8 cellular contexts compared by ENCODE assay signal in the genomic region with DNA sequence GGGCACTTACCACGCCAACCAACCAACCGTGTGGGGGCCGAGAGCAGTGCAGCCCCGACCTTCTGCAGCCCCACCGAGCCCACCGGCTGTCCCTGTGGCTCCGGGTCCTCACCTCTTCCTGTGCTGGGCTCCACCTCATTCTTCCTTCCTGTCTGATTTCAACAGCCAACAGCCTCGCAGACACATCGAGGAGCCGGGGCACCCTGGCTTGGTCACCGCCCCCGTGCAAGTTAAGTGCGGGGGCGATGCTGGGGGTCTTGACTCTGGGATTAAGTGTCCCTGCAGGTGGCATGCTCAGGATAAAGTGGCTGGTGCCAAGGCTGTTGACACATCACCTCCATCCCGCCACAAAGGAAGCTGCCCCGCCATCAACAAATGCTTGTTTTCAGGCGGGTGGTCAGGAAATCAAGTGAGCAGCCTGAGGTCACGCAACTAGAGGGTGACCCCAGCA. TPM values are rescaled to one million over a fixed set of nuclear protein-coding genes. Genes with fewer than 3 reads are reported as not detected.
DNase-seq lines count a peak whose midpoint lies in the region; FAIRE-seq and TF ChIP-seq lines count a peak whose summit lies in the region.

A gene with protein sequence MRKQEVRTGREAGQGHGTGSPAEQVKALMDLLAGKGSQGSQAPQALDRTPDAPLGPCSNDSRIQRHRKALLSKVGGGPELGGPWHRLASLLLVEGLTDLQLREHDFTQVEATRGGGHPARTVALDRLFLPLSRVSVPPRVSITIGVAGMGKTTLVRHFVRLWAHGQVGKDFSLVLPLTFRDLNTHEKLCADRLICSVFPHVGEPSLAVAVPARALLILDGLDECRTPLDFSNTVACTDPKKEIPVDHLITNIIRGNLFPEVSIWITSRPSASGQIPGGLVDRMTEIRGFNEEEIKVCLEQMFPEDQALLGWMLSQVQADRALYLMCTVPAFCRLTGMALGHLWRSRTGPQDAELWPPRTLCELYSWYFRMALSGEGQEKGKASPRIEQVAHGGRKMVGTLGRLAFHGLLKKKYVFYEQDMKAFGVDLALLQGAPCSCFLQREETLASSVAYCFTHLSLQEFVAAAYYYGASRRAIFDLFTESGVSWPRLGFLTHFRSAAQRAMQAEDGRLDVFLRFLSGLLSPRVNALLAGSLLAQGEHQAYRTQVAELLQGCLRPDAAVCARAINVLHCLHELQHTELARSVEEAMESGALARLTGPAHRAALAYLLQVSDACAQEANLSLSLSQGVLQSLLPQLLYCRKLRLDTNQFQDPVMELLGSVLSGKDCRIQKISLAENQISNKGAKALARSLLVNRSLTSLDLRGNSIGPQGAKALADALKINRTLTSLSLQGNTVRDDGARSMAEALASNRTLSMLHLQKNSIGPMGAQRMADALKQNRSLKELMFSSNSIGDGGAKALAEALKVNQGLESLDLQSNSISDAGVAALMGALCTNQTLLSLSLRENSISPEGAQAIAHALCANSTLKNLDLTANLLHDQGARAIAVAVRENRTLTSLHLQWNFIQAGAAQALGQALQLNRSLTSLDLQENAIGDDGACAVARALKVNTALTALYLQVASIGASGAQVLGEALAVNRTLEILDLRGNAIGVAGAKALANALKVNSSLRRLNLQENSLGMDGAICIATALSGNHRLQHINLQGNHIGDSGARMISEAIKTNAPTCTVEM (minus strand): TSS at position 102 of the 451 bp plus-strand sequence. CDS start 12,367 bp downstream, outside the sequence.

- TF ChIP-seq CTCF in SU-DHL-6 (IDR thresholded peaks at IDR 0.05; ENCODE audit: insufficient read depth, low read length, poor library complexity, severe bottlenecking), result no peak

- peak within 1 kb of the TSS; percentile 96 for H3K27ac Mint-ChIP-seq in activated naive CD4-positive, alpha-beta T cell treated with anti-CD3 and anti-CD28 coated beads, Interleukin-2, amount 50 U/mL, for 24 hours

- no peaks in the 10 kb centered on the region for H3K27me3 ChIP-seq in SU-DHL-6 (ENCODE audit: low read length)
- H3K27me3 ChIP-seq in small intestine (ENCODE audit: control insufficient read depth in 2 of 2, insufficient read depth in 2 of 2, low read length in 2 of 2), result no peaks in the 10 kb centered on the region

- WGBS in small intestine, 3 donors, result 45 to 61% (median 47%) methylated on average over 18 of the region's 18 CpGs

- peak; percentile 68; the same call in 1 of the 2 replicates for TF ChIP-seq POLR2A in GM12892 (IDR thresholded peaks at IDR 0.05; ENCODE audit: low read depth, low read length)

- H3K4me3 ChIP-seq in SU-DHL-6 (ENCODE audit: insufficient read depth, low read length, poor library complexity, severe bottlenecking), result peak within 1 kb of the TSS; percentile 93
- peak within 1 kb of the TSS; percentile 39 to 59 for H3K4me3 ChIP-seq in small intestine (ENCODE audit: low read depth in 1 of 2, low read length in 2 of 2)

- FAIRE-seq in GM12892 (lab: Jason Lieb, UNC) (peak; percentile 83), small intestine (lab: Jason Lieb, UNC) (no peak)

- peaks cover 39% of the 10 kb centered on the region for H3F3A ChIP-seq in SU-DHL-6 (ENCODE audit: insufficient read depth)

- H3K9me2 ChIP-seq in SU-DHL-6 (replicated peaks; ENCODE audit: insufficient read depth, low read length), result no peaks in the 10 kb centered on the region

- no peaks in the 10 kb centered on the region for H3K4me1 ChIP-seq in small intestine (ENCODE audit: control insufficient read depth in 2 of 2, insufficient read depth in 1 of 2, low read depth in 1 of 2, low read length in 1 of 2)

- H3K9me3 ChIP-seq in SU-DHL-6 (ENCODE audit: insufficient read depth, low read length) (no peaks in the 10 kb centered on the region), small intestine (ENCODE audit: control insufficient read depth, low read depth) (no peaks in the 10 kb centered on the region)

- H3K9me3 Mint-ChIP-seq in activated naive CD4-positive, alpha-beta T cell treated with anti-CD3 and anti-CD28 coated beads, Interleukin-2, amount 50 U/mL, for 24 hours, result no peaks in the 10 kb centered on the region

- H3K4me2 ChIP-seq in SU-DHL-6 (ENCODE audit: low read depth, low read length, poor library complexity, severe bottlenecking), result peak within 1 kb of the TSS; percentile 77

- peaks cover 53% of the 10 kb centered on the region for H3K79me2 ChIP-seq in SU-DHL-6 (ENCODE audit: insufficient read depth, low read length)

- peaks cover 4% of the 10 kb centered on the region for H3K36me3 Mint-ChIP-seq in activated naive CD4-positive, alpha-beta T cell treated with anti-CD3 and anti-CD28 coated beads, Interleukin-2, amount 50 U/mL, for 24 hours

- no peaks in the 10 kb centered on the region for H4K20me1 ChIP-seq in SU-DHL-6 (ENCODE audit: low read depth, low read length)

- H2AFZ ChIP-seq in SU-DHL-6 (ENCODE audit: low read depth, low read length, severe bottlenecking), result no peak within 1 kb of the TSS

- H3K4me3 Mint-ChIP-seq in activated naive CD4-positive, alpha-beta T cell treated with anti-CD3 and anti-CD28 coated beads, Interleukin-2, amount 50 U/mL, for 24 hours, result peak within 1 kb of the TSS; percentile 91

- peaks cover 72% of the 10 kb centered on the region for H3K4me1 Mint-ChIP-seq in activated naive CD4-positive, alpha-beta T cell treated with anti-CD3 and anti-CD28 coated beads, Interleukin-2, amount 50 U/mL, for 24 hours

- peak within 1 kb of the TSS; percentile 97 for H3K27ac ChIP-seq in SU-DHL-6 (ENCODE audit: low read depth, low read length)
- H3K27ac ChIP-seq in small intestine (ENCODE audit: low read depth in 1 of 2, low read length in 1 of 2), result peak within 1 kb of the TSS; percentile 51 to 63

- DNase-seq in GM12892 (ENCODE audit: insufficient read length) (no peak), small intestine (peak; percentile 31), OCI-M2 (lab: John Stamatoyannopoulos, UW; ENCODE audit: unreplicated experiment) (no peak), DMS153 (lab: John Stamatoyannopoulos, UW) (no peak), HuH-7.5 (ENCODE audit: low spot score) (no peak), retina (no peak)

- peak within 1 kb of the TSS; percentile 97 for H3K9ac ChIP-seq in SU-DHL-6 (ENCODE audit: low read length)

- H3K27me3 Mint-ChIP-seq in activated naive CD4-positive, alpha-beta T cell treated with anti-CD3 and anti-CD28 coated beads, Interleukin-2, amount 50 U/mL, for 24 hours, result no peaks in the 10 kb centered on the region

- peaks cover 3% of the 10 kb centered on the region for H3K36me3 ChIP-seq in SU-DHL-6 (ENCODE audit: low read length)
- peaks cover 0 to 3% of the 10 kb centered on the region in 2 donors for H3K36me3 ChIP-seq in small intestine (ENCODE audit: control insufficient read depth in 2 of 2, insufficient read depth in 2 of 2, low read length in 2 of 2)

RNA-seq across cellular contexts. Expression of the gene that starts here (rescaled TPM):
- polyA plus RNA-seq in GM12892 (2012; ENCODE audit: missing spikeins), result 4.0 TPM
- 1 to 10 TPM in 1 of 3 donors, under 1 TPM in 2; 0.67 to 1.1 (median 0.82) TPM for polyA plus RNA-seq in small intestine
